Comparison of ENCODE assay signal across 3 cellular contexts in genomic region chr10:83195021-83195420, GRCh38.
"Had no signal": no experiment of that assay in that cellular context is flagged by ENCODE, and none has a peak within 500 bp of the region (broad histone marks: within the 10 kb centered on the region; RNA-seq: fewer than 3 reads in every experiment).

No MANE protein-coding gene starts in this region.

- H3K4me3 ChIP-seq: GM12878 had no signal

- DNase-seq: GDM1, GF-D8 had no signal
